In the genomic region with DNA sequence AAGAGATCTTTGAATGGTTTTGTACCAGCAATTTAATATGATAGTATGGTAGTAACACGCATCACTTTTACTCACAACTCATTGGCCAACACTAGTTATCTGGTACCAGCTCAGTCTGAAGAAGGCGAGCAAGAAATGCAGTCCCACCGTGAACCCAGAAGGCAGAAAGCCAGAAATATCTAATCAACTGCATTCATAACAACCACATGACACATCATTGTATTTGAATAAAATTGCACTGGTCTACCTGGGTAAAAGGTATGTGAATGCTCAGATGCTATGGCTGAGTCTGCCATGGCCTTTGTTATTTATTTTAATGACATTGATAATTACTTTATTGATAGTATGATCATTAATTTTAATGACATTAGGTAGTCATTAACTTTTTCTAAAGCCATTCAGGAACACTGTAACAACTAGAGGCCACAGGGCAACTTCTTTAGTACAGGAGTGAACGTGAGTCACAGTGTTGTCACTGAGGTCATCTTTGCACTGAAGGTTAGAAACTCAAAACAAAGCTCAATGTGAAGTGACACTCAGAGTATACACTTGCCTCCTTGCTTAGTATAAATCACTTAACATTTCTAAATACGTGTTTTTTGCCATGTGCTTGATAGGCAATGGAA, we compare ENCODE assay signal across 1 cellular context.
TF ChIP-seq lines count a peak whose summit lies in the region.

No MANE protein-coding gene starts in this region.

TF ChIP-seq in endothelial cell of umbilical vein, 7 proteins besides CTCF, POLR2A, EP300 and RAD21 (continued from another document):
- TF ChIP-seq EZH2 (IDR thresholded peaks at IDR 0.05; ENCODE audit: borderline replicate concordance, low read depth, low read length, severe bottlenecking): no peak
- no peak for TF ChIP-seq GATA2 (IDR thresholded peaks at IDR 0.05; ENCODE audit: insufficient read depth, insufficient read length, low read depth, low read length)
TF ChIP-seq in endothelial cell of umbilical vein: peak in this region for 1.
